In the genomic region with DNA sequence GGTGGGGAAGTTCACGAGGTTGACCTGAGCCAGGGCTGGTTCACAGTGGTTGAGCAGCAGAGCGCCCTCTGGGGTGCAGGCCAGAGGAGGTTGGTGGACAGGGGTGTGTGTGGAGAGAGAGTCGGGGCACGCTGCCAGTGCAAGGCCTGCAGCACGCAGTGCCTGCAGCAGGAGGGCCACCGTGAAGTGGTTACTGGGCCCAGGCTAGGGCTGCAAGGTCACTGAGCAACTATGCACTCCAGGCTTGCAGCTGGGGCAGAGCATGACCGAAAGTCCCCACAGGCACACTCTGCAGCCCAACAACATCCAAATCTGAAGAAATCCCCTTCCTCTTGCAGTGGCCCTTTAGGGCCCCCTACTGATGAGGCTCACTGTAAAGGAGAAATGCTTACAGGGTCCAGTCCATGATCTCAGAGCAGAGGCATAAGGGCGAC, we compare ENCODE assay signal across 1 cellular context.
A peak's percentile ranks its signal among the peaks of the same experiment; 100 is the strongest.
TF ChIP-seq lines count a peak whose summit lies in the region.

No MANE protein-coding gene starts in this region.

TF ChIP-seq in HepG2, 621 proteins besides CTCF, POLR2A, EP300 and RAD21 (continued from another document and continues in another):
- TF ChIP-seq, protein P1, sequence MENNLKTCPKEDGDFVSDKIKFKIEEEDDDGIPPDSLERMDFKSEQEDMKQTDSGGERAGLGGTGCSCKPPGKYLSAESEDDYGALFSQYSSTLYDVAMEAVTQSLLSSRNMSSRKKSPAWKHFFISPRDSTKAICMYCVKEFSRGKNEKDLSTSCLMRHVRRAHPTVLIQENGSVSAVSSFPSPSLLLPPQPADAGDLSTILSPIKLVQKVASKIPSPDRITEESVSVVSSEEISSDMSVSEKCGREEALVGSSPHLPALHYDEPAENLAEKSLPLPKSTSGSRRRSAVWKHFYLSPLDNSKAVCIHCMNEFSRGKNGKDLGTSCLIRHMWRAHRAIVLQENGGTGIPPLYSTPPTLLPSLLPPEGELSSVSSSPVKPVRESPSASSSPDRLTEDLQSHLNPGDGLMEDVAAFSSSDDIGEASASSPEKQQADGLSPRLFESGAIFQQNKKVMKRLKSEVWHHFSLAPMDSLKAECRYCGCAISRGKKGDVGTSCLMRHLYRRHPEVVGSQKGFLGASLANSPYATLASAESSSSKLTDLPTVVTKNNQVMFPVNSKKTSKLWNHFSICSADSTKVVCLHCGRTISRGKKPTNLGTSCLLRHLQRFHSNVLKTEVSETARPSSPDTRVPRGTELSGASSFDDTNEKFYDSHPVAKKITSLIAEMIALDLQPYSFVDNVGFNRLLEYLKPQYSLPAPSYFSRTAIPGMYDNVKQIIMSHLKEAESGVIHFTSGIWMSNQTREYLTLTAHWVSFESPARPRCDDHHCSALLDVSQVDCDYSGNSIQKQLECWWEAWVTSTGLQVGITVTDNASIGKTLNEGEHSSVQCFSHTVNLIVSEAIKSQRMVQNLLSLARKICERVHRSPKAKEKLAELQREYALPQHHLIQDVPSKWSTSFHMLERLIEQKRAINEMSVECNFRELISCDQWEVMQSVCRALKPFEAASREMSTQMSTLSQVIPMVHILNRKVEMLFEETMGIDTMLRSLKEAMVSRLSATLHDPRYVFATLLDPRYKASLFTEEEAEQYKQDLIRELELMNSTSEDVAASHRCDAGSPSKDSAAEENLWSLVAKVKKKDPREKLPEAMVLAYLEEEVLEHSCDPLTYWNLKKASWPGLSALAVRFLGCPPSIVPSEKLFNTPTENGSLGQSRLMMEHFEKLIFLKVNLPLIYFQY (CRISPR knock-in tag; IDR thresholded peaks at IDR 0.05; ENCODE audit: borderline replicate concordance) = no peak
- no peak for TF ChIP-seq SIN3A (IDR thresholded peaks at IDR 0.05; ENCODE audit: borderline replicate concordance, low read depth, low read length)
- no peak for TF ChIP-seq FLYWCH1 (CRISPR knock-in tag; IDR thresholded peaks at IDR 0.05)
- TF ChIP-seq, protein P2, sequence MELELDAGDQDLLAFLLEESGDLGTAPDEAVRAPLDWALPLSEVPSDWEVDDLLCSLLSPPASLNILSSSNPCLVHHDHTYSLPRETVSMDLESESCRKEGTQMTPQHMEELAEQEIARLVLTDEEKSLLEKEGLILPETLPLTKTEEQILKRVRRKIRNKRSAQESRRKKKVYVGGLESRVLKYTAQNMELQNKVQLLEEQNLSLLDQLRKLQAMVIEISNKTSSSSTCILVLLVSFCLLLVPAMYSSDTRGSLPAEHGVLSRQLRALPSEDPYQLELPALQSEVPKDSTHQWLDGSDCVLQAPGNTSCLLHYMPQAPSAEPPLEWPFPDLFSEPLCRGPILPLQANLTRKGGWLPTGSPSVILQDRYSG (CRISPR knock-in tag; IDR thresholded peaks at IDR 0.05) = no peak
- TF ChIP-seq, protein P3, sequence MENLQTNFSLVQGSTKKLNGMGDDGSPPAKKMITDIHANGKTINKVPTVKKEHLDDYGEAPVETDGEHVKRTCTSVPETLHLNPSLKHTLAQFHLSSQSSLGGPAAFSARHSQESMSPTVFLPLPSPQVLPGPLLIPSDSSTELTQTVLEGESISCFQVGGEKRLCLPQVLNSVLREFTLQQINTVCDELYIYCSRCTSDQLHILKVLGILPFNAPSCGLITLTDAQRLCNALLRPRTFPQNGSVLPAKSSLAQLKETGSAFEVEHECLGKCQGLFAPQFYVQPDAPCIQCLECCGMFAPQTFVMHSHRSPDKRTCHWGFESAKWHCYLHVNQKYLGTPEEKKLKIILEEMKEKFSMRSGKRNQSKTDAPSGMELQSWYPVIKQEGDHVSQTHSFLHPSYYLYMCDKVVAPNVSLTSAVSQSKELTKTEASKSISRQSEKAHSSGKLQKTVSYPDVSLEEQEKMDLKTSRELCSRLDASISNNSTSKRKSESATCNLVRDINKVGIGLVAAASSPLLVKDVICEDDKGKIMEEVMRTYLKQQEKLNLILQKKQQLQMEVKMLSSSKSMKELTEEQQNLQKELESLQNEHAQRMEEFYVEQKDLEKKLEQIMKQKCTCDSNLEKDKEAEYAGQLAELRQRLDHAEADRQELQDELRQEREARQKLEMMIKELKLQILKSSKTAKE (CRISPR knock-in tag; IDR thresholded peaks at IDR 0.05; ENCODE audit: borderline replicate concordance) = no peak
- TF ChIP-seq, protein P4, sequence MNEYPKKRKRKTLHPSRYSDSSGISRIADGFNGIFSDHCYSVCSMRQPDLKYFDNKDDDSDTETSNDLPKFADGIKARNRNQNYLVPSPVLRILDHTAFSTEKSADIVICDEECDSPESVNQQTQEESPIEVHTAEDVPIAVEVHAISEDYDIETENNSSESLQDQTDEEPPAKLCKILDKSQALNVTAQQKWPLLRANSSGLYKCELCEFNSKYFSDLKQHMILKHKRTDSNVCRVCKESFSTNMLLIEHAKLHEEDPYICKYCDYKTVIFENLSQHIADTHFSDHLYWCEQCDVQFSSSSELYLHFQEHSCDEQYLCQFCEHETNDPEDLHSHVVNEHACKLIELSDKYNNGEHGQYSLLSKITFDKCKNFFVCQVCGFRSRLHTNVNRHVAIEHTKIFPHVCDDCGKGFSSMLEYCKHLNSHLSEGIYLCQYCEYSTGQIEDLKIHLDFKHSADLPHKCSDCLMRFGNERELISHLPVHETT (CRISPR knock-in tag; conservative IDR thresholded peaks at IDR 0.05) = no peak
- TF ChIP-seq, protein P5, sequence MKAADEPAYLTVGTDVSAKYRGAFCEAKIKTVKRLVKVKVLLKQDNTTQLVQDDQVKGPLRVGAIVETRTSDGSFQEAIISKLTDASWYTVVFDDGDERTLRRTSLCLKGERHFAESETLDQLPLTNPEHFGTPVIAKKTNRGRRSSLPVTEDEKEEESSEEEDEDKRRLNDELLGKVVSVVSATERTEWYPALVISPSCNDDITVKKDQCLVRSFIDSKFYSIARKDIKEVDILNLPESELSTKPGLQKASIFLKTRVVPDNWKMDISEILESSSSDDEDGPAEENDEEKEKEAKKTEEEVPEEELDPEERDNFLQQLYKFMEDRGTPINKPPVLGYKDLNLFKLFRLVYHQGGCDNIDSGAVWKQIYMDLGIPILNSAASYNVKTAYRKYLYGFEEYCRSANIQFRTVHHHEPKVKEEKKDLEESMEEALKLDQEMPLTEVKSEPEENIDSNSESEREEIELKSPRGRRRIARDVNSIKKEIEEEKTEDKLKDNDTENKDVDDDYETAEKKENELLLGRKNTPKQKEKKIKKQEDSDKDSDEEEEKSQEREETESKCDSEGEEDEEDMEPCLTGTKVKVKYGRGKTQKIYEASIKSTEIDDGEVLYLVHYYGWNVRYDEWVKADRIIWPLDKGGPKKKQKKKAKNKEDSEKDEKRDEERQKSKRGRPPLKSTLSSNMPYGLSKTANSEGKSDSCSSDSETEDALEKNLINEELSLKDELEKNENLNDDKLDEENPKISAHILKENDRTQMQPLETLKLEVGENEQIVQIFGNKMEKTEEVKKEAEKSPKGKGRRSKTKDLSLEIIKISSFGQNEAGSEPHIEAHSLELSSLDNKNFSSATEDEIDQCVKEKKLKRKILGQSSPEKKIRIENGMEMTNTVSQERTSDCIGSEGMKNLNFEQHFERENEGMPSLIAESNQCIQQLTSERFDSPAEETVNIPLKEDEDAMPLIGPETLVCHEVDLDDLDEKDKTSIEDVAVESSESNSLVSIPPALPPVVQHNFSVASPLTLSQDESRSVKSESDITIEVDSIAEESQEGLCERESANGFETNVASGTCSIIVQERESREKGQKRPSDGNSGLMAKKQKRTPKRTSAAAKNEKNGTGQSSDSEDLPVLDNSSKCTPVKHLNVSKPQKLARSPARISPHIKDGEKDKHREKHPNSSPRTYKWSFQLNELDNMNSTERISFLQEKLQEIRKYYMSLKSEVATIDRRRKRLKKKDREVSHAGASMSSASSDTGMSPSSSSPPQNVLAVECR (CRISPR knock-in tag; IDR thresholded peaks at IDR 0.05; ENCODE audit: borderline replicate concordance) = peak; percentile 31; the same call in 1 of the 2 replicates
- TF ChIP-seq, protein P6, sequence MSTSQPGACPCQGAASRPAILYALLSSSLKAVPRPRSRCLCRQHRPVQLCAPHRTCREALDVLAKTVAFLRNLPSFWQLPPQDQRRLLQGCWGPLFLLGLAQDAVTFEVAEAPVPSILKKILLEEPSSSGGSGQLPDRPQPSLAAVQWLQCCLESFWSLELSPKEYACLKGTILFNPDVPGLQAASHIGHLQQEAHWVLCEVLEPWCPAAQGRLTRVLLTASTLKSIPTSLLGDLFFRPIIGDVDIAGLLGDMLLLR (CRISPR knock-in tag; IDR thresholded peaks at IDR 0.05) = 0 out of 2 replicates have a peak, but pooled peaks have one; percentile 21
- TF ChIP-seq, protein P7, sequence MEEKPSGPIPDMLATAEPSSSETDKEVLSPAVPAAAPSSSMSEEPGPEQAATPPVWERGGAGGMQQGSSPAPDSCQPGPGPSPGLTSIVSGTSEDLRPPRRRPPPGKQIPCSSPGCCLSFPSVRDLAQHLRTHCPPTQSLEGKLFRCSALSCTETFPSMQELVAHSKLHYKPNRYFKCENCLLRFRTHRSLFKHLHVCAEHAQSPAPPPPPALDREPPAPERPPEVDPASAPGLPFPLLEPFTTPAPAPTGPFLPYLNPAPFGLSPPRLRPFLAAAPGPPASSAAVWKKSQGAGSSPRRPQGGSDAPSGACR (CRISPR knock-in tag; IDR thresholded peaks at IDR 0.05) = no peak
- TF ChIP-seq BHLHE40 (IDR thresholded peaks at IDR 0.05; ENCODE audit: low read length) = no peak
- TF ChIP-seq ZNF557 (CRISPR knock-in tag; IDR thresholded peaks at IDR 0.05) = no peak
- TF ChIP-seq, protein P8, sequence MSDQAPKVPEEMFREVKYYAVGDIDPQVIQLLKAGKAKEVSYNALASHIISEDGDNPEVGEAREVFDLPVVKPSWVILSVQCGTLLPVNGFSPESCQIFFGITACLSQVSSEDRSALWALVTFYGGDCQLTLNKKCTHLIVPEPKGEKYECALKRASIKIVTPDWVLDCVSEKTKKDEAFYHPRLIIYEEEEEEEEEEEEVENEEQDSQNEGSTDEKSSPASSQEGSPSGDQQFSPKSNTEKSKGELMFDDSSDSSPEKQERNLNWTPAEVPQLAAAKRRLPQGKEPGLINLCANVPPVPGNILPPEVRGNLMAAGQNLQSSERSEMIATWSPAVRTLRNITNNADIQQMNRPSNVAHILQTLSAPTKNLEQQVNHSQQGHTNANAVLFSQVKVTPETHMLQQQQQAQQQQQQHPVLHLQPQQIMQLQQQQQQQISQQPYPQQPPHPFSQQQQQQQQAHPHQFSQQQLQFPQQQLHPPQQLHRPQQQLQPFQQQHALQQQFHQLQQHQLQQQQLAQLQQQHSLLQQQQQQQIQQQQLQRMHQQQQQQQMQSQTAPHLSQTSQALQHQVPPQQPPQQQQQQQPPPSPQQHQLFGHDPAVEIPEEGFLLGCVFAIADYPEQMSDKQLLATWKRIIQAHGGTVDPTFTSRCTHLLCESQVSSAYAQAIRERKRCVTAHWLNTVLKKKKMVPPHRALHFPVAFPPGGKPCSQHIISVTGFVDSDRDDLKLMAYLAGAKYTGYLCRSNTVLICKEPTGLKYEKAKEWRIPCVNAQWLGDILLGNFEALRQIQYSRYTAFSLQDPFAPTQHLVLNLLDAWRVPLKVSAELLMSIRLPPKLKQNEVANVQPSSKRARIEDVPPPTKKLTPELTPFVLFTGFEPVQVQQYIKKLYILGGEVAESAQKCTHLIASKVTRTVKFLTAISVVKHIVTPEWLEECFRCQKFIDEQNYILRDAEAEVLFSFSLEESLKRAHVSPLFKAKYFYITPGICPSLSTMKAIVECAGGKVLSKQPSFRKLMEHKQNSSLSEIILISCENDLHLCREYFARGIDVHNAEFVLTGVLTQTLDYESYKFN (CRISPR knock-in tag; conservative IDR thresholded peaks at IDR 0.05) = no peak
- no peak for TF ChIP-seq SYNCRIP (IDR thresholded peaks at IDR 0.05; ENCODE audit: insufficient read depth, low read depth, low read length)
- TF ChIP-seq, protein P9, sequence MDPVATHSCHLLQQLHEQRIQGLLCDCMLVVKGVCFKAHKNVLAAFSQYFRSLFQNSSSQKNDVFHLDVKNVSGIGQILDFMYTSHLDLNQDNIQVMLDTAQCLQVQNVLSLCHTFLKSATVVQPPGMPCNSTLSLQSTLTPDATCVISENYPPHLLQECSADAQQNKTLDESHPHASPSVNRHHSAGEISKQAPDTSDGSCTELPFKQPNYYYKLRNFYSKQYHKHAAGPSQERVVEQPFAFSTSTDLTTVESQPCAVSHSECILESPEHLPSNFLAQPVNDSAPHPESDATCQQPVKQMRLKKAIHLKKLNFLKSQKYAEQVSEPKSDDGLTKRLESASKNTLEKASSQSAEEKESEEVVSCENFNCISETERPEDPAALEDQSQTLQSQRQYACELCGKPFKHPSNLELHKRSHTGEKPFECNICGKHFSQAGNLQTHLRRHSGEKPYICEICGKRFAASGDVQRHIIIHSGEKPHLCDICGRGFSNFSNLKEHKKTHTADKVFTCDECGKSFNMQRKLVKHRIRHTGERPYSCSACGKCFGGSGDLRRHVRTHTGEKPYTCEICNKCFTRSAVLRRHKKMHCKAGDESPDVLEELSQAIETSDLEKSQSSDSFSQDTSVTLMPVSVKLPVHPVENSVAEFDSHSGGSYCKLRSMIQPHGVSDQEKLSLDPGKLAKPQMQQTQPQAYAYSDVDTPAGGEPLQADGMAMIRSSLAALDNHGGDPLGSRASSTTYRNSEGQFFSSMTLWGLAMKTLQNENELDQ (CRISPR knock-in tag; IDR thresholded peaks at IDR 0.05; ENCODE audit: borderline replicate concordance) = no peak
- TF ChIP-seq SKI (IDR thresholded peaks at IDR 0.05; ENCODE audit: partially characterized antibody) = no peak
- no peak for TF ChIP-seq NR2C2 (CRISPR knock-in tag; IDR thresholded peaks at IDR 0.05; ENCODE audit: borderline replicate concordance)
- TF ChIP-seq MIER3 (CRISPR knock-in tag; IDR thresholded peaks at IDR 0.05; ENCODE audit: borderline replicate concordance) = no peak
- TF ChIP-seq FOXA1 (IDR thresholded peaks at IDR 0.05) = no peak
- 0 out of 2 replicates have a peak, but pooled peaks have one; percentile 26 for TF ChIP-seq FOXA1 (CRISPR knock-in tag; IDR thresholded peaks at IDR 0.05)
- TF ChIP-seq GTF2F1 (IDR thresholded peaks at IDR 0.05; ENCODE audit: low read length) = no peak
- TF ChIP-seq ELF1 (CRISPR knock-in tag; IDR thresholded peaks at IDR 0.05) = no peak
- no peak; the same call in 1 of the 2 replicates for TF ChIP-seq ZSCAN31 (CRISPR knock-in tag; IDR thresholded peaks at IDR 0.05; ENCODE audit: low read depth)
- TF ChIP-seq, protein P10, sequence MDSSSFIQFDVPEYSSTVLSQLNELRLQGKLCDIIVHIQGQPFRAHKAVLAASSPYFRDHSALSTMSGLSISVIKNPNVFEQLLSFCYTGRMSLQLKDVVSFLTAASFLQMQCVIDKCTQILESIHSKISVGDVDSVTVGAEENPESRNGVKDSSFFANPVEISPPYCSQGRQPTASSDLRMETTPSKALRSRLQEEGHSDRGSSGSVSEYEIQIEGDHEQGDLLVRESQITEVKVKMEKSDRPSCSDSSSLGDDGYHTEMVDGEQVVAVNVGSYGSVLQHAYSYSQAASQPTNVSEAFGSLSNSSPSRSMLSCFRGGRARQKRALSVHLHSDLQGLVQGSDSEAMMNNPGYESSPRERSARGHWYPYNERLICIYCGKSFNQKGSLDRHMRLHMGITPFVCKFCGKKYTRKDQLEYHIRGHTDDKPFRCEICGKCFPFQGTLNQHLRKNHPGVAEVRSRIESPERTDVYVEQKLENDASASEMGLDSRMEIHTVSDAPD (CRISPR knock-in tag; IDR thresholded peaks at IDR 0.05) = no peak
- no peak for TF ChIP-seq ZNF337 (CRISPR knock-in tag; IDR thresholded peaks at IDR 0.05; ENCODE audit: borderline replicate concordance, low read depth)
- no peak for TF ChIP-seq RXRB (CRISPR knock-in tag; IDR thresholded peaks at IDR 0.05; ENCODE audit: borderline replicate concordance)
